24 cellular contexts compared by ENCODE assay signal in the genomic region with DNA sequence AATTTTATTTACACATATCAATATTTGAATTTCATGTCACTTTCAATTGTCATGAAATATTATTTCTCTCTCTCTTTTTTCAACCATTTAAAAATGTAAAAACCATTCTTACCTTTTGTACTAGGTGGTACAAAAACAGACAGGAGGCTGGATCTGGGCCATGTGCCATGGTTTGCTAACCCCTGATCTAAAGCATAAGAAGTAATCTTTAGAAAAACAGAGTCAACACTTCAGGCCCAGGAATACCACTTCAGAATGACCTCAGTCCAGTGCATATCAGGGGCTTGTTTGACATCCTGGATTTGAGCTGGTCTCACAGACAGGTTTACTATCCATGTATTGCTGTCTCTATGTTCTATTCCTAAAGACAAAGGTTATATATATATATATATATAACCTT.
"Had no signal": no experiment of that assay in that cellular context is flagged by ENCODE, and none has a peak within 500 bp of the region (broad histone marks: within the 10 kb centered on the region; RNA-seq: fewer than 3 reads in every experiment).

No MANE protein-coding gene starts in this region.

- H3K4me3 ChIP-seq: neural progenitor cell, ovary, psoas muscle, right lobe of liver, sigmoid colon, stomach, thoracic aorta, tibial artery, transverse colon, upper lobe of right lung, uterus had no signal

- H3K36me3 ChIP-seq: neural progenitor cell, ovary, right lobe of liver, sigmoid colon, stomach, thoracic aorta, tibial artery, transverse colon, upper lobe of right lung, uterus had no signal

- H3K9me3 ChIP-seq: ovary, psoas muscle, right lobe of liver, sigmoid colon, stomach, thoracic aorta, tibial artery, transverse colon, upper lobe of right lung, uterus had no signal

- H3K27me3 ChIP-seq: neural progenitor cell, ovary, right lobe of liver, sigmoid colon, stomach, tibial artery, transverse colon, upper lobe of right lung, uterus had no signal

- H3K27ac ChIP-seq: neural progenitor cell, ovary, parathyroid adenoma, psoas muscle, right lobe of liver, sigmoid colon, stomach, thoracic aorta, tibial artery, transverse colon, upper lobe of right lung, uterus had no signal

- ATAC-seq: natural killer cell; psoas muscle; right cardiac atrium; right lobe of liver; stimulated activated effector memory CD8-positive, alpha-beta T cell treated with anti-CD3 and anti-CD28 coated beads, Interleukin-12 subunit alpha, Interleukin-12 subunit beta, amount 100 ng/mL, for 72 hours; stimulated activated naive B cell treated with anti-CD40 and anti-IgM and Interleukin-4, amounts not matched to agents 10 μg/mL and 1 μg/mL and 100 μg/mL, for 72 hours; upper lobe of right lung had no signal

- DNase-seq: natural killer cell; occipital lobe; ovary; posterior cingulate gyrus; psoas muscle; right cardiac atrium; right lobe of liver; sigmoid colon; small intestine; stimulated activated CD4-positive, alpha-beta T cell treated with anti-CD3 and anti-CD28 coated beads, Interleukin-15, amount 100 ng/mL, for 24 hours; stimulated activated CD4-positive, alpha-beta T cell treated with anti-CD3 and anti-CD28 coated beads, Interleukin-2, amount 100 ng/mL, for 24 hours; stimulated activated CD4-positive, alpha-beta T cell treated with anti-CD3 and anti-CD28 coated beads, Interleukin-2, amount 100 ng/mL, for 48 hours; stimulated activated CD4-positive, alpha-beta T cell treated with anti-CD3 and anti-CD28 coated beads, Interleukin-4, amount 100 ng/mL, for 24 hours; stimulated activated naive B cell treated with anti-CD40 and anti-IgM and Interleukin-4, amounts not matched to agents 10 μg/mL and 1 μg/mL and 100 μg/mL, for 72 hours; stimulated activated naive CD4-positive, alpha-beta T cell treated with Interleukin-2 at 50 U/mL for 16 hours; stomach; tibial artery; transverse colon; upper lobe of right lung; uterus had no signal

- H3K4me1 ChIP-seq: neural progenitor cell, parathyroid adenoma, psoas muscle, right lobe of liver, sigmoid colon, stomach, tibial artery, transverse colon, upper lobe of right lung, uterus had no signal
